10 cellular contexts compared by ENCODE assay signal in genomic region chr5:14305045-14305444, GRCh38.
DNase-seq lines count a peak whose midpoint lies in the region; ATAC-seq lines count a peak whose summit lies in the region.
"Had no signal": no experiment of that assay in that cellular context is flagged by ENCODE, and none has a peak within 500 bp of the region (broad histone marks: within the 10 kb centered on the region; RNA-seq: fewer than 3 reads in every experiment).

No MANE protein-coding gene starts in this region.

- H3K9ac ChIP-seq in adipocyte (ENCODE audit: low read length) = no peak overlapping the region

- intact Hi-C loops in Right ventricle myocardium superior (cut with DNase I) = no loop called here
- intact Hi-C loops in cardiac septum (cut with DNase I) = no loop called here

- ATAC-seq in Right ventricle myocardium superior (ENCODE audit: poor library complexity) (peak; percentile 81), HG02970 (IDR thresholded peaks at IDR 0.05; ENCODE audit: low FRiP score, unreplicated experiment) (no peak), HG03439 (IDR thresholded peaks at IDR 0.05; ENCODE audit: unreplicated experiment) (no peak)
- ATAC-seq: effector memory CD8-positive, alpha-beta T cell had no signal

- H3K4me3 ChIP-seq in adipocyte (ENCODE audit: low read length) = no peak overlapping the region

- H3K27me3 ChIP-seq in adipocyte (replicated peaks; ENCODE audit: control insufficient read depth, insufficient read depth, low read length) = no peaks in the 10 kb centered on the region

- H3K4me1 ChIP-seq in adipocyte (ENCODE audit: control insufficient read depth, insufficient read depth, low read length) = peaks cover 15% of the 10 kb centered on the region

- DNase-seq in Right ventricle myocardium superior (no peak), cardiac septum (ENCODE audit: low spot score) (no peak), adipocyte (ENCODE audit: low read depth) (peak; percentile 38), hepatic stellate cell (ENCODE audit: low spot score) (peak; percentile 41), NCI-H524 (lab: John Stamatoyannopoulos, UW) (no peak)
- no peak for DNase-seq in activated CD4-positive, alpha-beta T cell treated with anti-CD3 and anti-CD28 coated beads for 4 hours
- DNase-seq: AML-193; effector memory CD8-positive, alpha-beta T cell had no signal

- H3K36me3 ChIP-seq in adipocyte (ENCODE audit: control insufficient read depth, insufficient read depth, low read length, severe bottlenecking) = peaks cover 81% of the 10 kb centered on the region

- no peaks in the 10 kb centered on the region for H3K9me3 ChIP-seq in adipocyte (ENCODE audit: control insufficient read depth, low read length)

Comparison
In these comparisons a context has a peak if more than half of its experiments do, and no peak if none do; other contexts are left out.
1. DNase-seq: peak in adipocyte (single experiment) and hepatic stellate cell (single experiment); none in Right ventricle myocardium superior (single experiment), cardiac septum (single experiment), NCI-H524 (0 of 2) and activated CD4-positive, alpha-beta T cell treated with anti-CD3 and anti-CD28 coated beads for 4 hours (0 of 2).